ENCODE assay signal across 8 cellular contexts in the genomic region with DNA sequence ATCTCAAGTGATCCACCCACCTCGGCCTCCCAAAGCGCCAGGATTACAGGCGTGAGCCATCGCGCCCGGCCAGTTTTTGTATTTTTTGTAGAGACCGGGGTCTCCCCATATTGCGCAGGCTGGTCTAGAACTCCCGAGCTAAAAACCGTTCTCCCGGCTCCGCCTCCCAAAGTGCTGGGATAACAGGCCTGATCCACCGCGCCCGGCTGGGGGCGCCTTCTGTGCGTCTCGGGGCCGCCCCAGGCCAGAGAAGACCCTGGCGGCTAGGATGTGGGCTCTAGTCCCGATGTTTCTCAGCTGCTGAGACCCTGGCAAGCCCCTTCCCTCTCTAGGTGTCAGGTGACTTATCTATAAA. TPM values are rescaled to one million over a fixed set of nuclear protein-coding genes. Genes with fewer than 3 reads are reported as not detected.
DNase-seq lines count a peak whose midpoint lies in the region; ATAC-seq, FAIRE-seq and TF ChIP-seq lines count a peak whose summit lies in the region.
"Had no signal": no experiment of that assay in that cellular context is flagged by ENCODE, and none has a peak within 500 bp of the region (broad histone marks: within the 10 kb centered on the region; RNA-seq: fewer than 3 reads in every experiment).

No MANE protein-coding gene starts in this region.

- no peak for TF ChIP-seq POLR2A in GM12892 (IDR thresholded peaks at IDR 0.05; ENCODE audit: low read depth, low read length)

- H3K56ac ChIP-seq in mesendoderm (ENCODE audit: low read length): peak overlapping the region; percentile 37

- H2BK120ac ChIP-seq in mesendoderm (ENCODE audit: low read depth, low read length): no peak overlapping the region

- H4K5ac ChIP-seq in mesendoderm (ENCODE audit: low read length): no peak overlapping the region

- peaks cover 0 to 2% (median 0%) of the 10 kb centered on the region in 7 donors for H3K9me3 Mint-ChIP-seq in CD4-positive, CD25-positive, alpha-beta regulatory T cell
- H3K9me3 Mint-ChIP-seq in central memory CD8-positive, alpha-beta T cell: no peaks in the 10 kb centered on the region

- no peak for DNase-seq in CD4-positive, CD25-positive, alpha-beta regulatory T cell
- DNase-seq in H7 (peak; percentile 90), mesendoderm (peak; percentile 57), pons (ENCODE audit: low spot score) (no peak), GM12892 (ENCODE audit: insufficient read length) (no peak), NCI-H2196 treated with DMSO at 0.1 percent for 48 hours (lab: John Stamatoyannopoulos, UW; ENCODE audit: unreplicated experiment) (no peak)
- no peak for DNase-seq in central memory CD8-positive, alpha-beta T cell (ENCODE audit: low spot score in 2 of 2)
- DNase-seq: NCI-H1092 had no signal

- H2AK5ac ChIP-seq in mesendoderm (ENCODE audit: low read length): no peak overlapping the region

- peak overlapping the region in 2 of 3 donors; percentile 51 to 95 for H3K27ac Mint-ChIP-seq in CD4-positive, CD25-positive, alpha-beta regulatory T cell
- H3K27ac Mint-ChIP-seq in central memory CD8-positive, alpha-beta T cell (ENCODE audit: low read depth): peak overlapping the region; percentile 91

- no peak overlapping the region for H3K18ac ChIP-seq in mesendoderm (ENCODE audit: low read length)

- H3K27ac ChIP-seq in CD4-positive, CD25-positive, alpha-beta regulatory T cell (ENCODE audit: insufficient read depth, low read length, poor library complexity, severe bottlenecking): no peak overlapping the region
- H3K27ac ChIP-seq in mesendoderm (ENCODE audit: low read depth, low read length): no peak overlapping the region

- no peak for ATAC-seq in CD4-positive, CD25-positive, alpha-beta regulatory T cell (ENCODE audit: low read depth in 2 of 2)
- no peak for ATAC-seq in central memory CD8-positive, alpha-beta T cell (replicated peaks; ENCODE audit: extremely low read depth, poor library complexity, severe bottlenecking)

- H3K27me3 ChIP-seq in CD4-positive, CD25-positive, alpha-beta regulatory T cell (ENCODE audit: control insufficient read depth, insufficient read depth, low read length): no peaks in the 10 kb centered on the region
- H3K27me3 ChIP-seq in H7 (ENCODE audit: control insufficient read depth, insufficient read depth, low read length) (peaks cover 38% of the 10 kb centered on the region; the same call in 1 of the 2 replicates), mesendoderm (ENCODE audit: insufficient read depth, low read length, poor library complexity) (peaks cover 5% of the 10 kb centered on the region)

- no peaks in the 10 kb centered on the region for H3K79me1 ChIP-seq in mesendoderm (ENCODE audit: low read length)

- no peak overlapping the region for H3K4ac ChIP-seq in mesendoderm (ENCODE audit: low read depth, low read length)

- H3K27me3 Mint-ChIP-seq in CD4-positive, CD25-positive, alpha-beta regulatory T cell: peaks cover 4% of the 10 kb centered on the region
- H3K27me3 Mint-ChIP-seq in central memory CD8-positive, alpha-beta T cell: no peaks in the 10 kb centered on the region

- H3K9me3 ChIP-seq in CD4-positive, CD25-positive, alpha-beta regulatory T cell (ENCODE audit: control insufficient read depth in 2 of 2, low read length in 2 of 2): no peaks in the 10 kb centered on the region

- H3K4me1 ChIP-seq in CD4-positive, CD25-positive, alpha-beta regulatory T cell (ENCODE audit: control insufficient read depth, insufficient read depth, low read length, poor library complexity, severe bottlenecking): peaks cover 82% of the 10 kb centered on the region
- H3K4me1 ChIP-seq in mesendoderm (ENCODE audit: control insufficient read depth, low read depth, low read length): peaks cover 4% of the 10 kb centered on the region

- H3K36me3 Mint-ChIP-seq in CD4-positive, CD25-positive, alpha-beta regulatory T cell: peaks cover 30% of the 10 kb centered on the region
- peaks cover 74% of the 10 kb centered on the region for H3K36me3 Mint-ChIP-seq in central memory CD8-positive, alpha-beta T cell (ENCODE audit: insufficient read depth)

- H3K4me3 Mint-ChIP-seq in CD4-positive, CD25-positive, alpha-beta regulatory T cell: peak overlapping the region; percentile 24 to 99 (median 58)
- peak overlapping the region; percentile 87 for H3K4me3 Mint-ChIP-seq in central memory CD8-positive, alpha-beta T cell

- H3K4me1 Mint-ChIP-seq in CD4-positive, CD25-positive, alpha-beta regulatory T cell: peaks cover 0 to 65% (median 13%) of the 10 kb centered on the region in 4 donors
- peaks cover 50% of the 10 kb centered on the region for H3K4me1 Mint-ChIP-seq in central memory CD8-positive, alpha-beta T cell

- H3K79me2 ChIP-seq in mesendoderm (ENCODE audit: control insufficient read depth, insufficient read depth, low read length): no peaks in the 10 kb centered on the region

- no peak overlapping the region for H3K23ac ChIP-seq in mesendoderm (ENCODE audit: low read length)

- no peak overlapping the region for H2BK15ac ChIP-seq in mesendoderm (replicated peaks; ENCODE audit: low read depth)

- H3K4me3 ChIP-seq in CD4-positive, CD25-positive, alpha-beta regulatory T cell (ENCODE audit: low read depth, low read length): no peak overlapping the region
- H3K4me3 ChIP-seq in H7 (ENCODE audit: insufficient read depth, low read depth, low read length) (peak overlapping the region; percentile 48), mesendoderm (ENCODE audit: low read length) (no peak overlapping the region)

- no CpG with 5 or more reads among the region's 21 CpGs for WGBS in mesendoderm (ENCODE audit: extremely low coverage, insufficient coverage, low lambda C conversion rate)

- H4K8ac ChIP-seq in mesendoderm (ENCODE audit: low read depth, low read length): no peak overlapping the region

- H3K36me3 ChIP-seq in CD4-positive, CD25-positive, alpha-beta regulatory T cell (ENCODE audit: control insufficient read depth, insufficient read depth, low read length): peaks cover 34% of the 10 kb centered on the region
- H3K36me3 ChIP-seq in H7 (replicated peaks; ENCODE audit: control insufficient read depth, insufficient read depth, low read length): peaks cover 3% of the 10 kb centered on the region
- H3K36me3 ChIP-seq in mesendoderm (ENCODE audit: control insufficient read depth, insufficient read depth, low read length): no peaks in the 10 kb centered on the region

- no peak overlapping the region for H3K4me2 ChIP-seq in mesendoderm (ENCODE audit: low read length)

- no peak overlapping the region for H3K9ac ChIP-seq in mesendoderm (ENCODE audit: low read length)

- no peak for FAIRE-seq in GM12892 (lab: Jason Lieb, UNC)

- no peak overlapping the region for H2BK5ac ChIP-seq in mesendoderm (ENCODE audit: low read length)

RNA-seq across cellular contexts. Expression of a gene that starts 3.6 kb away (rescaled TPM):
- 756 TPM for total RNA-seq in CD4-positive, CD25-positive, alpha-beta regulatory T cell
- 100 to 1,000 TPM; 258 to 297 (median 277) TPM for polyA plus RNA-seq in CD4-positive, CD25-positive, alpha-beta regulatory T cell
- 46.0 and 48.7 TPM in 2 replicates for total RNA-seq in H7 (2014; rRNA removed; shearing (Covaris generic))
- polyA plus RNA-seq in mesendoderm (2013, experiment 1 of 2): 7.9 TPM
- polyA plus RNA-seq in mesendoderm (2013, experiment 2 of 2): 8.0 TPM
- polyA plus RNA-seq in GM12892 (2012; ENCODE audit: missing spikeins): 45.5 TPM

RNA-seq across cellular contexts. Expression of a gene that starts 24.6 kb away (rescaled TPM):
- 72.4 TPM for total RNA-seq in CD4-positive, CD25-positive, alpha-beta regulatory T cell
- 100 to 1,000 TPM; 120 to 145 (median 133) TPM for polyA plus RNA-seq in CD4-positive, CD25-positive, alpha-beta regulatory T cell
- total RNA-seq in H7 (2014; rRNA removed; shearing (Covaris generic)): 226 and 283 TPM in 2 replicates
- 206 TPM for polyA plus RNA-seq in mesendoderm (2013, experiment 1 of 2)
- polyA plus RNA-seq in mesendoderm (2013, experiment 2 of 2): 211 TPM
- polyA plus RNA-seq in GM12892 (2012; ENCODE audit: missing spikeins): 87.9 TPM

RNA-seq across cellular contexts. Expression of a gene that starts 30.6 kb away (rescaled TPM):
- total RNA-seq in CD4-positive, CD25-positive, alpha-beta regulatory T cell: 161 TPM
- 10 to 100 TPM in 1 of 4 donors, 1 to 10 TPM in 3; 3.4 to 13.3 (median 6.9) TPM for polyA plus RNA-seq in CD4-positive, CD25-positive, alpha-beta regulatory T cell
- 17.9 and 19.7 TPM in 2 replicates for total RNA-seq in H7 (2014; rRNA removed; shearing (Covaris generic))
- polyA plus RNA-seq in mesendoderm (2013, experiment 1 of 2): 3.9 TPM
- polyA plus RNA-seq in mesendoderm (2013, experiment 2 of 2): 4.4 TPM
- 6.9 TPM for polyA plus RNA-seq in GM12892 (2012; ENCODE audit: missing spikeins)

RNA-seq across cellular contexts. Expression of a gene that starts 33.2 kb away (rescaled TPM):
- total RNA-seq in CD4-positive, CD25-positive, alpha-beta regulatory T cell: 112 TPM
- 100 to 1,000 TPM; 318 to 406 (median 354) TPM for polyA plus RNA-seq in CD4-positive, CD25-positive, alpha-beta regulatory T cell
- 620 and 671 TPM in 2 replicates for total RNA-seq in H7 (2014; rRNA removed; shearing (Covaris generic))
- polyA plus RNA-seq in mesendoderm (2013, experiment 1 of 2): 395 TPM
- 398 TPM for polyA plus RNA-seq in mesendoderm (2013, experiment 2 of 2)
- polyA plus RNA-seq in GM12892 (2012; ENCODE audit: missing spikeins): 359 TPM

RNA-seq across cellular contexts. Expression of a gene that starts 44.1 kb away (rescaled TPM):
- 397 TPM for total RNA-seq in CD4-positive, CD25-positive, alpha-beta regulatory T cell
- 100 to 1,000 TPM; 378 to 426 (median 401) TPM for polyA plus RNA-seq in CD4-positive, CD25-positive, alpha-beta regulatory T cell
- total RNA-seq in H7 (2014; rRNA removed; shearing (Covaris generic)): 440 and 495 TPM in 2 replicates
- 595 TPM for polyA plus RNA-seq in mesendoderm (2013, experiment 1 of 2)
- polyA plus RNA-seq in mesendoderm (2013, experiment 2 of 2): 606 TPM
- 68.4 TPM for polyA plus RNA-seq in GM12892 (2012; ENCODE audit: missing spikeins)

Comparison
In these comparisons a context has a peak if more than half of its experiments do, and no peak if none do; other contexts are left out.
1. DNase-seq: peak in H7 (single experiment) and mesendoderm (single experiment); none in CD4-positive, CD25-positive, alpha-beta regulatory T cell (0 of 3), central memory CD8-positive, alpha-beta T cell (0 of 2), pons (single experiment), GM12892 (single experiment) and NCI-H2196 treated with DMSO at 0.1 percent for 48 hours (single experiment).
2. RNA of a gene that starts 3.6 kb away (total RNA-seq): 756 TPM in CD4-positive, CD25-positive, alpha-beta regulatory T cell (single experiment); 46.0 to 48.7 TPM in H7; every median in the first group is over 10 times any median in the second.